ENCODE assay signal across 19 cellular contexts in the genomic region with DNA sequence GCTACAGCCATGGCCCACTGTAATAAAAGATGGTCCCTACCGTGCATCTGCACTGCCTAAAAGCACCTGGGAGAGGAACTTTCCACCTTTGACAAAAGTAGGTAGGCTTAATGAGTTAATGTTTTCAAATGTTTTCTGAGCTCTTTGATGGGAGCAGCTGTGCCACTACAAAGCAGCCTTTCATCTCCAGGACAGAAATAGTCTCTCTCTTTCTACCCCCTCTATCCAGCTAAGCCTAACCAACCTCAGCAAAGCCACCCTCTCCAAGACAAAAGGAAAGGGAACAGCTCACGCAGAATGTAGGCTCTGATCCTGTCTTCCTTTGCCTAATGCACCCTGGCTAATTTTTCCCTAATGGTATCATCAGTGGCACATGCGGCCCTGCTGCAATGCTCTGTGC.
DNase-seq lines count a peak whose midpoint lies in the region; ATAC-seq lines count a peak whose summit lies in the region.
"Had no signal": no experiment of that assay in that cellular context is flagged by ENCODE, and none has a peak within 500 bp of the region (broad histone marks: within the 10 kb centered on the region; RNA-seq: fewer than 3 reads in every experiment).

No MANE protein-coding gene starts in this region.

- no peak for ATAC-seq in HG03520 (IDR thresholded peaks at IDR 0.05; ENCODE audit: unreplicated experiment)
- ATAC-seq: HCT116 had no signal

- peak overlapping the region; percentile 6; the same call in 1 of the 2 replicates for H3K4me3 ChIP-seq in Jurkat, Clone E6-1 (ENCODE audit: low read length)
- H3K4me3 ChIP-seq: SJCRH30 had no signal

- DNase-seq in Ammon's horn (ENCODE audit: low spot score) = peak; percentile 22
- peak; percentile 83 for DNase-seq in Jurkat, Clone E6-1 (ENCODE audit: low read depth, low spot score)
- DNase-seq in foreskin melanocyte = peak; percentile 52
- peak; percentile 69 for DNase-seq in pons (ENCODE audit: low spot score)
- DNase-seq in COR-L47 (lab: John Stamatoyannopoulos, UW) = no peak
- DNase-seq in HCEC 1CT = no peak
- DNase-seq in T-helper 1 cell = no peak
- DNase-seq: AML-193, GOT3, IMR-90, NCI-H1105, NCI-H146, NCI-H2029, NCI-H2227 treated with DMSO at 0.1 percent for 48 hours, NCI-H524 treated with DMSO at 0.1 percent for 48 hours, OCI-M1, SJCRH30 had no signal

Comparison
In these comparisons a context has a peak if more than half of its experiments do, and no peak if none do; other contexts are left out.
1. DNase-seq: peak in Ammon's horn (single experiment), Jurkat, Clone E6-1 (single experiment), foreskin melanocyte (single experiment) and pons (single experiment); none in COR-L47 (single experiment), HCEC 1CT (single experiment) and T-helper 1 cell (0 of 5).